18 cellular contexts compared by ENCODE assay signal in genomic region chr7:150325901-150326300, GRCh38. TPM values are rescaled to one million over a fixed set of nuclear protein-coding genes. Genes with fewer than 3 reads are reported as not detected.
DNase-seq lines count a peak whose midpoint lies in the region; ATAC-seq, FAIRE-seq and TF ChIP-seq lines count a peak whose summit lies in the region.
"Had no signal": no experiment of that assay in that cellular context is flagged by ENCODE, and none has a peak within 500 bp of the region (broad histone marks: within the 10 kb centered on the region; RNA-seq: fewer than 3 reads in every experiment).

No MANE protein-coding gene starts in this region.

- no peak overlapping the region for H2AK5ac ChIP-seq in trophoblast cell (ENCODE audit: low read length)

- no peak overlapping the region for H4K8ac ChIP-seq in trophoblast cell (ENCODE audit: low read depth, low read length)

- H2BK120ac ChIP-seq in trophoblast cell (ENCODE audit: insufficient read depth, low read length, poor library complexity) = peak overlapping the region; percentile 56

- TF ChIP-seq RAD21 in GM12878 (IDR thresholded peaks at IDR 0.05; ENCODE audit: insufficient read depth, low read depth, low read length) = no peak

- no peak for FAIRE-seq in GM12878 (lab: Jason Lieb, UNC)
- FAIRE-seq: H1 had no signal

- H3K9ac ChIP-seq in DND-41 (ENCODE audit: low read depth, low read length) (no peak overlapping the region), GM12878 (ENCODE audit: control insufficient read depth, insufficient read depth, low read length) (no peak overlapping the region), trophoblast cell (ENCODE audit: low read length) (no peak overlapping the region)

- H3K4ac ChIP-seq in trophoblast cell (ENCODE audit: low read depth, low read length) = no peak overlapping the region

- H3K4me2 ChIP-seq in DND-41 (ENCODE audit: insufficient read depth, low read length) = peak overlapping the region; percentile 84; the same call in 1 of the 2 replicates
- H3K4me2 ChIP-seq in GM12878 (ENCODE audit: control insufficient read depth, insufficient read depth) = peak overlapping the region; percentile 14; the same call in 1 of the 2 replicates
- no peak overlapping the region for H3K4me2 ChIP-seq in trophoblast cell (ENCODE audit: low read length)

- H3K27me3 ChIP-seq in DND-41 (ENCODE audit: insufficient read depth, low read length, poor library complexity) (no peaks in the 10 kb centered on the region), GM12878 (replicated peaks in 1 of 2; ENCODE audit: control insufficient read depth in 2 of 2, insufficient read depth in 2 of 2, low read length in 1 of 2) (no peaks in the 10 kb centered on the region), trophoblast cell (ENCODE audit: insufficient read depth, low read length) (no peaks in the 10 kb centered on the region), tibial nerve (peaks cover 0 to 13% of the 10 kb centered on the region in 2 donors)
- H3K27me3 ChIP-seq: Peyer's patch had no signal

- no peak for TF ChIP-seq CTCF in DND-41 (IDR thresholded peaks at IDR 0.05; ENCODE audit: borderline replicate concordance, extremely low read depth, low read length, poor library complexity, severe bottlenecking)
- TF ChIP-seq CTCF in GM12878 (IDR thresholded peaks at IDR 0.05 in 2 of 3, conservative IDR thresholded peaks at IDR 0.05 in 1 of 3; ENCODE audit: control insufficient read depth in 2 of 3, extremely low read depth in 1 of 3, insufficient read depth in 1 of 3, low read depth in 3 of 3, low read length in 3 of 3) = no peak
- TF ChIP-seq CTCF in RWPE1 (conservative IDR thresholded peaks at IDR 0.05; ENCODE audit: low read depth) = no peak
- no peak for TF ChIP-seq CTCF in tibial nerve (IDR thresholded peaks at IDR 0.05)

- RAD21 ChIA-PET in GM12878 (lab: Charles Lee; ENCODE audit: unreplicated experiment) = interaction anchor here (0.8 to 1.1 kb wide), 4 partner anchors 29 to 127 kb away, joined by 3 to 7 read pairs (median 4); no protein-coding TSS in a partner anchor

- H4K91ac ChIP-seq in trophoblast cell (ENCODE audit: low read depth, low read length) = no peak overlapping the region

- H3K14ac ChIP-seq in trophoblast cell (ENCODE audit: low read length) = no peak overlapping the region

- H3K4me3 ChIP-seq in DND-41 (ENCODE audit: low read depth in 1 of 2, low read length in 2 of 2) (no peak overlapping the region), GM12878 (no peak overlapping the region), trophoblast cell (ENCODE audit: low read depth, low read length) (no peak overlapping the region), tibial nerve (no peak overlapping the region)
- H3K4me3 ChIP-seq: Peyer's patch had no signal

- no peak for TF ChIP-seq POLR2A in GM12878 (IDR thresholded peaks at IDR 0.05; ENCODE audit: low read depth, low read length)
- TF ChIP-seq POLR2A in tibial nerve (IDR thresholded peaks at IDR 0.05) = no peak

- H3K18ac ChIP-seq in trophoblast cell (ENCODE audit: low read length) = no peak overlapping the region

- ATAC-seq in activated naive CD4-positive, alpha-beta T cell treated with anti-CD3 and anti-CD28 coated beads, Interleukin-2, amount 50 U/mL, for 72 hours = no peak
- no peak for ATAC-seq in DND-41 (ENCODE audit: insufficient read depth, low read depth)
- ATAC-seq in GM12878 = no peak
- ATAC-seq: CD8-positive, alpha-beta T cell had no signal

- H3K79me2 ChIP-seq in DND-41 (ENCODE audit: insufficient read depth, low read length) = peaks cover 93% of the 10 kb centered on the region
- H3K79me2 ChIP-seq in GM12878 (ENCODE audit: control insufficient read depth, insufficient read depth, low read length) = peaks cover 36% of the 10 kb centered on the region
- peaks cover 2% of the 10 kb centered on the region for H3K79me2 ChIP-seq in trophoblast cell (ENCODE audit: control insufficient read depth, insufficient read depth, low read length, poor library complexity)

- no peaks in the 10 kb centered on the region for H3K9me3 Mint-ChIP-seq in activated naive CD4-positive, alpha-beta T cell treated with anti-CD3 and anti-CD28 coated beads, Interleukin-2, amount 50 U/mL, for 72 hours
- no peaks in the 10 kb centered on the region for H3K9me3 Mint-ChIP-seq in activated naive CD4-positive, alpha-beta T cell treated with anti-CD3 and anti-CD28 coated beads, Interleukin-2, amount 10 ng/mL, durations not matched to agents 7 days and 5 days
- H3K9me3 Mint-ChIP-seq: CD8-positive, alpha-beta T cell had no signal

- peaks cover 33 to 38% of the 10 kb centered on the region in 2 donors for H3K36me3 Mint-ChIP-seq in activated naive CD4-positive, alpha-beta T cell treated with anti-CD3 and anti-CD28 coated beads, Interleukin-2, amount 50 U/mL, for 72 hours
- H3K36me3 Mint-ChIP-seq in activated naive CD4-positive, alpha-beta T cell treated with anti-CD3 and anti-CD28 coated beads, Interleukin-2, amount 10 ng/mL, durations not matched to agents 7 days and 5 days = peaks cover 56% of the 10 kb centered on the region

- H3K27ac ChIP-seq in DND-41 (ENCODE audit: low read length) (no peak overlapping the region; the same call in 1 of the 2 replicates), GM12878 (ENCODE audit: control insufficient read depth, insufficient read depth) (no peak overlapping the region), trophoblast cell (ENCODE audit: low read depth, low read length) (peak overlapping the region; percentile 24), RWPE1 (no peak overlapping the region), tibial nerve (no peak overlapping the region)

- no peak overlapping the region for H3K4me3 Mint-ChIP-seq in activated naive CD4-positive, alpha-beta T cell treated with anti-CD3 and anti-CD28 coated beads, Interleukin-2, amount 10 ng/mL, durations not matched to agents 7 days and 5 days
- H3K4me3 Mint-ChIP-seq: HFFc6 had no signal

- H2AFZ ChIP-seq in DND-41 (ENCODE audit: low read depth, low read length) (no peak overlapping the region), GM12878 (ENCODE audit: control insufficient read depth, low read depth, low read length) (no peak overlapping the region), trophoblast cell (ENCODE audit: insufficient read depth, low read length, poor library complexity) (no peak overlapping the region)

- DNase-seq in activated naive CD4-positive, alpha-beta T cell treated with anti-CD3 and anti-CD28 coated beads, Interleukin-2, amount 50 U/mL, for 72 hours (ENCODE audit: low spot score in 2 of 2) = no peak
- DNase-seq in activated naive CD4-positive, alpha-beta T cell treated with anti-CD3 and anti-CD28 coated beads, Interleukin-2, amount 10 ng/mL, durations not matched to agents 7 days and 5 days = no peak
- DNase-seq in DND-41 = no peak
- no peak for DNase-seq in GM12878 (ENCODE audit: low read depth, low spot score)
- no peak for DNase-seq in trophoblast cell
- no peak for DNase-seq in RWPE1 (ENCODE audit: low spot score)
- no peak for DNase-seq in tibial nerve (ENCODE audit: low spot score in 2 of 2)
- DNase-seq: CD8-positive, alpha-beta T cell; EL; HFFc6; Karpas-422; NCI-H1417; NCI-H1930; NCI-H2171 treated with DMSO at 0.1 percent for 48 hours; NCI-H510A; Peyer's patch; SHP77 had no signal

- no peak overlapping the region for H3K23ac ChIP-seq in trophoblast cell (ENCODE audit: low read length)

- H4K12ac ChIP-seq in trophoblast cell (ENCODE audit: low read depth, low read length) = no peak overlapping the region

- H3K79me1 ChIP-seq in trophoblast cell (ENCODE audit: low read length) = peaks cover 34% of the 10 kb centered on the region

- intact Hi-C loops in GM12878 (cut with micrococcal nuclease; ENCODE audit: unreplicated experiment) = no loop called here

- peaks cover 39% of the 10 kb centered on the region for H4K20me1 ChIP-seq in DND-41 (ENCODE audit: insufficient read depth, low read length)
- H4K20me1 ChIP-seq in GM12878 (ENCODE audit: control insufficient read depth, insufficient read depth) = no peaks in the 10 kb centered on the region

- H3K36me3 ChIP-seq in DND-41 (ENCODE audit: insufficient read depth, low read length) = peaks cover 72% of the 10 kb centered on the region
- peaks cover 6 to 17% of the 10 kb centered on the region in 2 experiments for H3K36me3 ChIP-seq in GM12878 (ENCODE audit: control insufficient read depth in 2 of 2, insufficient read depth in 2 of 2, low read length in 1 of 2)
- H3K36me3 ChIP-seq in trophoblast cell (ENCODE audit: control insufficient read depth in 1 of 2, insufficient read depth in 2 of 2, low read length in 2 of 2) = no peaks in the 10 kb centered on the region
- H3K36me3 ChIP-seq in tibial nerve = peaks cover 0 to 40% (median 0%) of the 10 kb centered on the region in 3 donors

- CTCF ChIA-PET in activated naive CD4-positive, alpha-beta T cell treated with anti-CD3 and anti-CD28 coated beads, Interleukin-2, amount 10 ng/mL, durations not matched to agents 7 days and 5 days (lab: Charles Lee) = no interaction called here
- CTCF ChIA-PET in GM12878 (lab: Yijun Ruan, JAX) (interaction anchor here (1.0 to 2.3 kb wide), 3 partner anchors 30 to 91 kb away, joined by 4 to 5 read pairs (median 5); no protein-coding TSS in a partner anchor), RWPE1 (lab: Yijun Ruan, JAX) (no interaction called here)

- H2BK5ac ChIP-seq in trophoblast cell (ENCODE audit: low read depth, low read length, poor library complexity) = no peak overlapping the region

- H3K4me1 ChIP-seq in DND-41 (ENCODE audit: insufficient read depth, low read length) = peaks cover 40% of the 10 kb centered on the region
- H3K4me1 ChIP-seq in GM12878 (ENCODE audit: control insufficient read depth, insufficient read depth, low read length) = peaks cover 9% of the 10 kb centered on the region; the same call in 1 of the 2 replicates
- H3K4me1 ChIP-seq in trophoblast cell (ENCODE audit: control insufficient read depth in 1 of 2, insufficient read depth in 2 of 2, low read length in 2 of 2) = peaks cover 24% of the 10 kb centered on the region in 2 experiments
- H3K4me1 ChIP-seq in tibial nerve = peaks cover 0 to 27% (median 0%) of the 10 kb centered on the region in 4 donors

- SMC1A ChIA-PET in GM12878 (lab: Charles Lee; ENCODE audit: uncharacterized antibody, unreplicated experiment) = interaction anchor here (1.0 to 2.0 kb wide), 2 partner anchors 18 to 44 kb away, joined by 3 to 7 read pairs; no protein-coding TSS in a partner anchor

- peaks cover 39% of the 10 kb centered on the region for H3K4me1 Mint-ChIP-seq in activated naive CD4-positive, alpha-beta T cell treated with anti-CD3 and anti-CD28 coated beads, Interleukin-2, amount 10 ng/mL, durations not matched to agents 7 days and 5 days

- H2BK12ac ChIP-seq in trophoblast cell (ENCODE audit: low read length) = peak overlapping the region; percentile 63

- peak overlapping the region; percentile 35 to 63 for H3K27ac Mint-ChIP-seq in activated naive CD4-positive, alpha-beta T cell treated with anti-CD3 and anti-CD28 coated beads, Interleukin-2, amount 50 U/mL, for 72 hours
- no peak overlapping the region for H3K27ac Mint-ChIP-seq in activated naive CD4-positive, alpha-beta T cell treated with anti-CD3 and anti-CD28 coated beads, Interleukin-2, amount 10 ng/mL, durations not matched to agents 7 days and 5 days
- H3K27ac Mint-ChIP-seq: HFFc6 had no signal

- H3K27me3 Mint-ChIP-seq in activated naive CD4-positive, alpha-beta T cell treated with anti-CD3 and anti-CD28 coated beads, Interleukin-2, amount 10 ng/mL, durations not matched to agents 7 days and 5 days = no peaks in the 10 kb centered on the region

- POLR2A ChIA-PET in GM12878 (lab: Charles Lee) (interaction anchor here (1.2 kb wide), 1 partner anchor 13 kb away, joined by 4 read pairs; no protein-coding TSS in a partner anchor), RWPE1 (lab: Yijun Ruan, JAX; ENCODE audit: low non-redundant PET) (no interaction called here)

- in situ Hi-C loops in GM12878 (cut with MboI) = no loop called here

- no TSS peak for BruUV-seq in GM12878 (replicated peaks; lab: Mats Ljungman, UMichigan)

- H3K9me3 ChIP-seq in DND-41 (ENCODE audit: insufficient read depth, low read length, severe bottlenecking) (no peaks in the 10 kb centered on the region), GM12878 (replicated peaks; ENCODE audit: control insufficient read depth, insufficient read depth, low read length) (no peaks in the 10 kb centered on the region), trophoblast cell (ENCODE audit: insufficient read depth, low read depth, low read length) (peaks cover 3% of the 10 kb centered on the region), tibial nerve (no peaks in the 10 kb centered on the region)
- H3K9me3 ChIP-seq: Peyer's patch had no signal

- no peak for TF ChIP-seq EP300 in GM12878 (IDR thresholded peaks at IDR 0.05; ENCODE audit: borderline replicate concordance in 1 of 2, control insufficient read depth in 1 of 2, low read depth in 2 of 2, low read length in 2 of 2)
- TF ChIP-seq EP300 in tibial nerve (IDR thresholded peaks at IDR 0.05) = no peak

- whole genome bisulfite sequencing in GM12878 (ENCODE audit: insufficient coverage, insufficient replicate concordance, low lambda C conversion rate, missing lambda C conversion rate) = 89% methylated on average over 6 of the region's 6 CpGs
- WGBS in trophoblast cell (ENCODE audit: extremely low coverage, insufficient coverage, insufficient read length) = no CpG with 5 or more reads among the region's 6 CpGs
- WGBS in tibial nerve, 2 donors = 93 to 94% methylated on average over 6 of the region's 6 CpGs

RNA-seq across cellular contexts. Expression of gene ACTR3C, which starts 2.6 kb away (rescaled TPM):
- total RNA-seq in activated naive CD4-positive, alpha-beta T cell treated with anti-CD3 and anti-CD28 coated beads, Interleukin-2, amount 50 U/mL, for 72 hours = 1 to 10 TPM; 2.3 to 5.8 TPM
- total RNA-seq in GM12878 (2013; cell fraction: nucleolus; rRNA removed) = 55.8 and 61.6 TPM in 2 replicates
- 8.6 and 8.9 TPM in 2 replicates for total RNA-seq in GM12878 (2014; rRNA removed)
- 6.1 and 6.3 TPM in 2 replicates for total RNA-seq in GM12878 (2014; rRNA removed; fragmentation: Illumina TruSeq; extraction: Trizol)
- 3.5 and 6.5 TPM in 2 replicates for total RNA-seq in GM12878 (2021)
- 2.2 TPM for polyA plus RNA-seq in GM12878 (2011; ENCODE audit: low read depth)
- polyA plus RNA-seq in GM12878 (2011; rRNA removed) = 7.4 and 8.6 TPM in 2 replicates
- polyA plus RNA-seq in GM12878 (2011; cell fraction: cytosol; rRNA removed) = 3.3 and 4.1 TPM in 2 replicates
- 11.1 and 14.7 TPM in 2 replicates for polyA plus RNA-seq in GM12878 (2011; cell fraction: nucleus; rRNA removed)
- 1.7 and 2.2 TPM in 2 replicates for polyA plus RNA-seq in GM12878 (2012)
- 3.3 and 3.4 TPM in 2 replicates for polyA plus RNA-seq in GM12878 (2014; fragmentation: Illumina TruSeq; extraction: Trizol)
- 1 to 10 TPM; 2.0 to 2.7 TPM for polyA plus RNA-seq in GM12878 (2014; fragmentation: Nextera tagmentation; extraction: Ambion mirVana)
- 5.3 and 5.6 TPM in 2 replicates for polyA plus RNA-seq in GM12878 (2014; rRNA removed)
- 10 to 100 TPM in 1 of 2 experiments, 1 to 10 TPM in 1; 6.6 to 10.2 TPM for polyA plus RNA-seq in GM12878 (2016; fragmentation: Nextera tagmentation; extraction: Ambion mirVana)
- 21.7 and 27.0 TPM in 2 replicates for polyA minus RNA-seq in GM12878 (2011; rRNA and poly(A)+ RNA removed)
- 8.3 and 8.6 TPM in 2 replicates for polyA minus RNA-seq in GM12878 (2011; cell fraction: cytosol; rRNA and poly(A)+ RNA removed)
- polyA minus RNA-seq in GM12878 (2011; cell fraction: nucleus; rRNA and poly(A)+ RNA removed) = 69.0 and 127 TPM in 2 replicates
- 0.03 and 0.11 TPM in 2 replicates for polyA plus RNA-seq in trophoblast cell (2013)
- total RNA-seq in tibial nerve = 1 to 10 TPM in 1 of 4 donors, under 1 TPM in 3; 0.44 to 2.3 (median 0.94) TPM
- total RNA-seq: H1, HFFc6 had no signal

RNA-seq across cellular contexts. Expression of gene LRRC61, which starts 2.7 kb away (rescaled TPM):
- 10 to 100 TPM; 10.8 to 22.3 TPM for total RNA-seq in activated naive CD4-positive, alpha-beta T cell treated with anti-CD3 and anti-CD28 coated beads, Interleukin-2, amount 50 U/mL, for 72 hours
- 16.2 and 18.9 TPM in 2 replicates for total RNA-seq in GM12878 (2013; cell fraction: nucleolus; rRNA removed)
- 26.9 and 32.6 TPM in 2 replicates for total RNA-seq in GM12878 (2014; rRNA removed)
- total RNA-seq in GM12878 (2014; rRNA removed; fragmentation: Illumina TruSeq; extraction: Trizol) = 6.9 and 9.2 TPM in 2 replicates
- total RNA-seq in GM12878 (2021) = 28.9 and 31.1 TPM in 2 replicates
- 6.5 TPM for polyA plus RNA-seq in GM12878 (2011; ENCODE audit: low read depth)
- 9.6 and 16.3 TPM in 2 replicates for polyA plus RNA-seq in GM12878 (2011; rRNA removed)
- polyA plus RNA-seq in GM12878 (2011; cell fraction: cytosol; rRNA removed) = 34.0 and 39.8 TPM in 2 replicates
- 16.1 and 23.6 TPM in 2 replicates for polyA plus RNA-seq in GM12878 (2011; cell fraction: nucleus; rRNA removed)
- polyA plus RNA-seq in GM12878 (2012) = 14.1 and 17.4 TPM in 2 replicates
- polyA plus RNA-seq in GM12878 (2014; fragmentation: Illumina TruSeq; extraction: Trizol) = 3.6 and 5.9 TPM in 2 replicates
- polyA plus RNA-seq in GM12878 (2014; fragmentation: Nextera tagmentation; extraction: Ambion mirVana) = 1 to 10 TPM; 1.4 to 2.5 TPM
- polyA plus RNA-seq in GM12878 (2014; rRNA removed) = 27.3 and 32.4 TPM in 2 replicates
- 10 to 100 TPM; 44.9 to 54.2 TPM for polyA plus RNA-seq in GM12878 (2016; fragmentation: Nextera tagmentation; extraction: Ambion mirVana)
- 19.7 and 23.8 TPM in 2 replicates for polyA minus RNA-seq in GM12878 (2011; rRNA and poly(A)+ RNA removed)
- 18.7 and 22.9 TPM in 2 replicates for polyA minus RNA-seq in GM12878 (2011; cell fraction: cytosol; rRNA and poly(A)+ RNA removed)
- polyA minus RNA-seq in GM12878 (2011; cell fraction: nucleus; rRNA and poly(A)+ RNA removed) = 5.9 and 13.7 TPM in 2 replicates
- 0.15 and 0.32 TPM in 2 replicates for polyA plus RNA-seq in trophoblast cell (2013)
- total RNA-seq in tibial nerve = 10 to 100 TPM in 1 of 4 donors, 1 to 10 TPM in 3; 7.9 to 19.3 (median 9.6) TPM
- total RNA-seq: HFFc6 had no signal

RNA-seq across cellular contexts. Expression of gene RARRES2, which starts 15.5 kb away (rescaled TPM):
- total RNA-seq in activated naive CD4-positive, alpha-beta T cell treated with anti-CD3 and anti-CD28 coated beads, Interleukin-2, amount 50 U/mL, for 72 hours = under 1 TPM in 1 of 2 donors, not detected in 1; 0.12 TPM
- total RNA-seq in GM12878 (2013; cell fraction: nucleolus; rRNA removed) = not detected in 2 replicates
- 0.23 and 0.33 TPM in 2 replicates for total RNA-seq in GM12878 (2014; rRNA removed)
- not detected in 2 replicates for total RNA-seq in GM12878 (2014; rRNA removed; fragmentation: Illumina TruSeq; extraction: Trizol)
- 0.96 and 2.2 TPM in 2 replicates for total RNA-seq in GM12878 (2021)
- 1.8 TPM for polyA plus RNA-seq in GM12878 (2011; ENCODE audit: low read depth)
- not detected in 2 replicates for polyA plus RNA-seq in GM12878 (2011; rRNA removed)
- polyA plus RNA-seq in GM12878 (2011; cell fraction: cytosol; rRNA removed) = not detected in 2 replicates
- polyA plus RNA-seq in GM12878 (2011; cell fraction: nucleus; rRNA removed) = not detected in 2 replicates
- 1.9 and 2.2 TPM in 2 replicates for polyA plus RNA-seq in GM12878 (2012)
- 0.29 TPM in 1 of 2 replicates, not detected in the other for polyA plus RNA-seq in GM12878 (2014; fragmentation: Illumina TruSeq; extraction: Trizol)
- polyA plus RNA-seq in GM12878 (2014; fragmentation: Nextera tagmentation; extraction: Ambion mirVana) = under 1 TPM in 1 of 2 experiments, not detected in 1; 0.13 TPM
- 0.18 and 0.41 TPM in 2 replicates for polyA plus RNA-seq in GM12878 (2014; rRNA removed)
- polyA plus RNA-seq in GM12878 (2016; fragmentation: Nextera tagmentation; extraction: Ambion mirVana) = under 1 TPM; 0.40 to 1.00 TPM
- not detected in 2 replicates for polyA minus RNA-seq in GM12878 (2011; rRNA and poly(A)+ RNA removed)
- not detected in 2 replicates for polyA minus RNA-seq in GM12878 (2011; cell fraction: cytosol; rRNA and poly(A)+ RNA removed)
- not detected in 2 replicates for polyA minus RNA-seq in GM12878 (2011; cell fraction: nucleus; rRNA and poly(A)+ RNA removed)
- 149 and 152 TPM in 2 replicates for polyA plus RNA-seq in trophoblast cell (2013)
- total RNA-seq in tibial nerve = 100 to 1,000 TPM; 172 to 382 (median 375) TPM
- total RNA-seq: CD8-positive, alpha-beta T cell had no signal

RNA-seq across cellular contexts. Expression of gene REPIN1, which starts 42.7 kb away (rescaled TPM):
- total RNA-seq in activated naive CD4-positive, alpha-beta T cell treated with anti-CD3 and anti-CD28 coated beads, Interleukin-2, amount 50 U/mL, for 72 hours = 10 to 100 TPM; 57.1 to 77.4 TPM
- 152 and 192 TPM in 2 replicates for total RNA-seq in GM12878 (2013; cell fraction: nucleolus; rRNA removed)
- total RNA-seq in GM12878 (2014; rRNA removed) = 111 and 122 TPM in 2 replicates
- 32.1 and 38.7 TPM in 2 replicates for total RNA-seq in GM12878 (2014; rRNA removed; fragmentation: Illumina TruSeq; extraction: Trizol)
- 161 and 172 TPM in 2 replicates for total RNA-seq in GM12878 (2021)
- 43.7 TPM for polyA plus RNA-seq in GM12878 (2011; ENCODE audit: low read depth)
- 56.3 and 88.0 TPM in 2 replicates for polyA plus RNA-seq in GM12878 (2011; rRNA removed)
- polyA plus RNA-seq in GM12878 (2011; cell fraction: cytosol; rRNA removed) = 135 and 158 TPM in 2 replicates
- polyA plus RNA-seq in GM12878 (2011; cell fraction: nucleus; rRNA removed) = 309 and 343 TPM in 2 replicates
- polyA plus RNA-seq in GM12878 (2012) = 96.5 and 107 TPM in 2 replicates
- polyA plus RNA-seq in GM12878 (2014; fragmentation: Illumina TruSeq; extraction: Trizol) = 22.3 and 47.3 TPM in 2 replicates
- 10 to 100 TPM in 1 of 2 experiments, 1 to 10 TPM in 1; 5.1 to 12.6 TPM for polyA plus RNA-seq in GM12878 (2014; fragmentation: Nextera tagmentation; extraction: Ambion mirVana)
- polyA plus RNA-seq in GM12878 (2014; rRNA removed) = 139 and 159 TPM in 2 replicates
- polyA plus RNA-seq in GM12878 (2016; fragmentation: Nextera tagmentation; extraction: Ambion mirVana) = 10 to 100 TPM; 66.4 to 87.4 TPM
- 40.9 and 86.3 TPM in 2 replicates for polyA minus RNA-seq in GM12878 (2011; rRNA and poly(A)+ RNA removed)
- 35.8 and 41.2 TPM in 2 replicates for polyA minus RNA-seq in GM12878 (2011; cell fraction: cytosol; rRNA and poly(A)+ RNA removed)
- polyA minus RNA-seq in GM12878 (2011; cell fraction: nucleus; rRNA and poly(A)+ RNA removed) = 59.8 and 89.9 TPM in 2 replicates
- polyA plus RNA-seq in trophoblast cell (2013) = 165 and 168 TPM in 2 replicates
- 10 to 100 TPM; 65.8 to 70.2 (median 68.3) TPM for total RNA-seq in tibial nerve

RNA-seq across cellular contexts. Expression of gene ZNF775, which starts 53.2 kb away (rescaled TPM):
- 1 to 10 TPM; 4.4 to 5.0 TPM for total RNA-seq in activated naive CD4-positive, alpha-beta T cell treated with anti-CD3 and anti-CD28 coated beads, Interleukin-2, amount 50 U/mL, for 72 hours
- 7.9 and 10.6 TPM in 2 replicates for total RNA-seq in GM12878 (2013; cell fraction: nucleolus; rRNA removed)
- 7.2 and 11.0 TPM in 2 replicates for total RNA-seq in GM12878 (2014; rRNA removed)
- total RNA-seq in GM12878 (2014; rRNA removed; fragmentation: Illumina TruSeq; extraction: Trizol) = 2.3 and 2.8 TPM in 2 replicates
- total RNA-seq in GM12878 (2021) = 12.1 and 14.3 TPM in 2 replicates
- polyA plus RNA-seq in GM12878 (2011; ENCODE audit: low read depth) = 1.1 TPM
- polyA plus RNA-seq in GM12878 (2011; rRNA removed) = 1.8 and 3.6 TPM in 2 replicates
- polyA plus RNA-seq in GM12878 (2011; cell fraction: cytosol; rRNA removed) = 3.6 and 8.5 TPM in 2 replicates
- polyA plus RNA-seq in GM12878 (2011; cell fraction: nucleus; rRNA removed) = 9.0 and 11.2 TPM in 2 replicates
- 5.9 and 7.2 TPM in 2 replicates for polyA plus RNA-seq in GM12878 (2012)
- 0.32 and 0.71 TPM in 2 replicates for polyA plus RNA-seq in GM12878 (2014; fragmentation: Illumina TruSeq; extraction: Trizol)
- under 1 TPM; 0.05 to 0.46 TPM for polyA plus RNA-seq in GM12878 (2014; fragmentation: Nextera tagmentation; extraction: Ambion mirVana)
- polyA plus RNA-seq in GM12878 (2014; rRNA removed) = 9.7 and 11.8 TPM in 2 replicates
- 1 to 10 TPM in 1 of 2 experiments, under 1 TPM in 1; 0.62 to 1.4 TPM for polyA plus RNA-seq in GM12878 (2016; fragmentation: Nextera tagmentation; extraction: Ambion mirVana)
- 1.1 and 3.0 TPM in 2 replicates for polyA minus RNA-seq in GM12878 (2011; rRNA and poly(A)+ RNA removed)
- 3.5 and 5.1 TPM in 2 replicates for polyA minus RNA-seq in GM12878 (2011; cell fraction: cytosol; rRNA and poly(A)+ RNA removed)
- polyA minus RNA-seq in GM12878 (2011; cell fraction: nucleus; rRNA and poly(A)+ RNA removed) = 2.3 and 4.7 TPM in 2 replicates
- 7.7 TPM in 2 replicates for polyA plus RNA-seq in trophoblast cell (2013)
- total RNA-seq in tibial nerve = 10 to 100 TPM in 2 of 4 donors, 1 to 10 TPM in 2; 5.9 to 14.3 (median 11.6) TPM

Comparison
In these comparisons a context has a peak if more than half of its experiments do, and no peak if none do; other contexts are left out.
1. RNA of gene RARRES2, which starts 15.5 kb away (total RNA-seq): 172 to 382 TPM in tibial nerve; 0.23 to 2.2 TPM in GM12878 and 0.12 TPM in activated naive CD4-positive, alpha-beta T cell treated with anti-CD3 and anti-CD28 coated beads, Interleukin-2, amount 50 U/mL, for 72 hours; every median in the first group is over 10 times any median in the second.